Comparison of ENCODE assay signal across 9 cellular contexts in the genomic region with DNA sequence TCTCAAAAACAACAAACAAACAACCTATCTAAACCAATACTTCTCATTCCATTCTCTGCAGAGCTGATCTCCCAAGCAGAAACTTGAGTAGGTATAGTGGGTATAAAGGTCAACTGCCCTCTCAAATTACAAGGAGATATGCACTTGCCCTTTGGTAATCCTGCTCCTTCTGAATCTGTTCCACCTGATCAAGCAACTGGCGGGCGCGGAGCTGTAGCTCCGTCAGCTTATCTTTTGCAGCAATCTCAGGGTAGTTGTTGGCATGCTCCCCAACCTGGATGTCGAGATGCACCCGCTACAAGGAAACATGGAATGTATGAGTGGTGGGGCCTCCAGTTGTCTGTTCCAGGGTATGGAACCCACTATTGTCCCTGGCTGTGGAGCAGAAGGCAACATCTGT. TPM values are rescaled to one million over a fixed set of nuclear protein-coding genes. Genes with fewer than 3 reads are reported as not detected.
DNase-seq lines count a peak whose midpoint lies in the region; ATAC-seq, FAIRE-seq and TF ChIP-seq lines count a peak whose summit lies in the region.
"Had no signal": no experiment of that assay in that cellular context is flagged by ENCODE, and none has a peak within 500 bp of the region (broad histone marks: within the 10 kb centered on the region; RNA-seq: fewer than 3 reads in every experiment).

No MANE protein-coding gene starts in this region.

- H2AFZ ChIP-seq in OCI-LY3 (ENCODE audit: low read depth, low read length), result no peak overlapping the region

- H3K4me1 ChIP-seq in OCI-LY3 (ENCODE audit: low read length) (peaks cover 9% of the 10 kb centered on the region), pancreas (peaks cover 7 to 16% (median 16%) of the 10 kb centered on the region in 3 donors)

- DNase-seq in DMS79 (lab: John Stamatoyannopoulos, UW), result peak; percentile 52
- no peak for DNase-seq in epithelial cell of prostate (ENCODE audit: low read depth, low spot score)
- no peak for DNase-seq in pancreas
- DNase-seq in NCI-H526 (lab: John Stamatoyannopoulos, UW), result no peak
- no peak for DNase-seq in activated gamma-delta T cell treated with Interleukin-2 at 50 U/mL for 16 hours
- DNase-seq in activated CD4-positive, CD25-positive, alpha-beta regulatory T cell (lab: John Stamatoyannopoulos, UW), result no peak

- H4K20me1 ChIP-seq in OCI-LY3 (ENCODE audit: insufficient read depth, low read length), result peaks cover 3% of the 10 kb centered on the region; the same call in 1 of the 2 replicates

- no peak for FAIRE-seq in pancreas (lab: Jason Lieb, UNC)
- FAIRE-seq: endometrium had no signal

- WGBS in pancreas, 2 donors, result 20 to 21% methylated on average over 6 of the region's 6 CpGs

- peak overlapping the region; percentile 92 for H3K4me2 ChIP-seq in OCI-LY3 (ENCODE audit: low read length)

- peaks cover 27% of the 10 kb centered on the region for H3K36me3 ChIP-seq in OCI-LY3 (replicated peaks; ENCODE audit: low read depth, low read length)
- H3K36me3 ChIP-seq in pancreas, result peaks cover 0 to 20% (median 19%) of the 10 kb centered on the region in 3 donors

- intact Hi-C loops in pancreas (cut with DNase I), result loop anchor here in 1 of 3 donors (10.0 kb wide), 1 partner anchor 344 kb away; no protein-coding TSS in a partner anchor

- H3K27ac ChIP-seq in OCI-LY3 (ENCODE audit: low read length) (peak overlapping the region; percentile 72; the same call in 1 of the 2 replicates), epithelial cell of prostate (peak overlapping the region; percentile 87), pancreas (peak overlapping the region in 1 of 4 donors; percentile 96)

- H3K79me2 ChIP-seq in OCI-LY3 (ENCODE audit: low read length), result peaks cover 29% of the 10 kb centered on the region

- ATAC-seq in pancreas (no peak), HG03045 (IDR thresholded peaks at IDR 0.05; ENCODE audit: unreplicated experiment) (no peak)

- H3K9me3 ChIP-seq in OCI-LY3 (ENCODE audit: insufficient read depth, low read length), result no peaks in the 10 kb centered on the region
- no peaks in the 10 kb centered on the region for H3K9me3 ChIP-seq in pancreas

- H3K4me3 ChIP-seq in OCI-LY3 (ENCODE audit: low read length) (peak overlapping the region; percentile 93), pancreas (peak overlapping the region; percentile 74 to 99 (median 92))

- H3K9ac ChIP-seq in OCI-LY3 (ENCODE audit: low read length), result peak overlapping the region; percentile 96

- H3K27me3 ChIP-seq in OCI-LY3 (ENCODE audit: low read depth, low read length), result no peaks in the 10 kb centered on the region
- H3K27me3 ChIP-seq in pancreas, result no peaks in the 10 kb centered on the region

- TF ChIP-seq CTCF in OCI-LY3 (IDR thresholded peaks at IDR 0.05; ENCODE audit: low read depth, low read length) (no peak), pancreas (IDR thresholded peaks at IDR 0.05) (no peak)

RNA-seq across cellular contexts. Expression of a gene that starts 1.1 kb away (rescaled TPM):
- 10 to 100 TPM; 38.2 to 53.0 (median 47.0) TPM for total RNA-seq in pancreas
- 10 to 100 TPM; 32.3 to 55.9 TPM for polyA plus RNA-seq in pancreas

RNA-seq across cellular contexts. Expression of a gene that starts 7.2 kb away (rescaled TPM):
- total RNA-seq in pancreas, result 10 to 100 TPM; 23.0 to 36.6 (median 27.3) TPM
- polyA plus RNA-seq in pancreas, result 100 to 1,000 TPM; 107 to 114 TPM

RNA-seq across cellular contexts. Expression of a gene that starts 25.5 kb away (rescaled TPM):
- total RNA-seq in pancreas, result 10 to 100 TPM; 24.5 to 49.2 (median 33.7) TPM
- 10 to 100 TPM; 18.4 to 19.3 TPM for polyA plus RNA-seq in pancreas

RNA-seq across cellular contexts. Expression of a gene that starts 39.8 kb away (rescaled TPM):
- under 1 TPM; 0.20 to 0.98 (median 0.60) TPM for total RNA-seq in pancreas
- 1 to 10 TPM in 1 of 2 donors, under 1 TPM in 1; 0.61 to 3.4 TPM for polyA plus RNA-seq in pancreas
